ENCODE assay signal across 23 cellular contexts in the genomic region with DNA sequence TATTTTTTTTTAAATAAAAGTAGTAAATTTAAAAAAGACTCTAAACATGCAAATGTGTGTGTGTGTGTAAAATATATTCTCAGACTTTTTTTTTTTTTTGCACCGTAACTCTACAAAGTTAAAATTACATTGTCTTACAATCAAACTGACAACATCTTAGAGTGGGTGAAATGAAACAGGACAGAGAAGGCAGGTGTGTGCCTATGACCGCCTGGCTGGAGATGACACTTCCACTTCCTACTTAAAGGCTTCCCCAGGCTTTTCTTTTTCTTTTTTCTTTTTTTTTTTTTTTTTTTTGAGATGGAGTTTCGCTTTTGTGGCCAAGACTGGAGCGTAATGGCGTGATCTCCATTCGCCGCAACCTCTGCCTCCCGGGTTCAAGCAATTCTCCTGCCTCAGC.
"Had no signal": no experiment of that assay in that cellular context is flagged by ENCODE, and none has a peak within 500 bp of the region (broad histone marks: within the 10 kb centered on the region; RNA-seq: fewer than 3 reads in every experiment).

No MANE protein-coding gene starts in this region.

- H3K36me3 ChIP-seq: gastrocnemius medialis, neural progenitor cell, ovary, transverse colon had no signal

- H3K27me3 Mint-ChIP-seq: natural killer cell treated with Interleukin-12 subunit alpha and Interleukin-12 subunit beta and Interleukin-15 and Interleukin-18, amount 100 ng/mL, for 72 hours had no signal

- H3K27me3 ChIP-seq: gastrocnemius medialis, neural progenitor cell, ovary, right atrium auricular region, sigmoid colon, stomach, transverse colon had no signal

- H3K9me3 Mint-ChIP-seq: mesothelial cell of epicardium; natural killer cell treated with Interleukin-12 subunit alpha and Interleukin-12 subunit beta and Interleukin-15 and Interleukin-18, amount 100 ng/mL, for 72 hours; neural progenitor cell had no signal

- H3K27ac ChIP-seq: gastrocnemius medialis, neural progenitor cell, ovary, right atrium auricular region, sigmoid colon, skin epidermis, stomach, thoracic aorta, transverse colon had no signal

- H3K36me3 Mint-ChIP-seq: natural killer cell treated with Interleukin-12 subunit alpha and Interleukin-12 subunit beta and Interleukin-15 and Interleukin-18, amount 100 ng/mL, for 72 hours; neural progenitor cell had no signal

- H3K4me2 ChIP-seq: neural progenitor cell had no signal

- H3K4me3 Mint-ChIP-seq: mesothelial cell of epicardium; natural killer cell treated with Interleukin-12 subunit alpha and Interleukin-12 subunit beta and Interleukin-15 and Interleukin-18, amount 100 ng/mL, for 72 hours; neural progenitor cell had no signal

- H2AFZ ChIP-seq: neural progenitor cell had no signal

- H3K4me3 ChIP-seq: gastrocnemius medialis, neural progenitor cell, ovary, right atrium auricular region, sigmoid colon, skin epidermis, stomach, thoracic aorta, transverse colon had no signal

- H3K9me3 ChIP-seq: gastrocnemius medialis, ovary, right atrium auricular region, sigmoid colon, stomach, thoracic aorta, transverse colon had no signal

- H3K9ac ChIP-seq: neural progenitor cell had no signal

- ATAC-seq: esophagus mucosa; gastrocnemius medialis; left lobe of liver; natural killer cell treated with Interleukin-12 subunit alpha and Interleukin-12 subunit beta and Interleukin-15 and Interleukin-18, amount 100 ng/mL, for 72 hours had no signal

- FAIRE-seq: endometrium had no signal

- H3K27ac Mint-ChIP-seq: mesothelial cell of epicardium; natural killer cell treated with Interleukin-12 subunit alpha and Interleukin-12 subunit beta and Interleukin-15 and Interleukin-18, amount 100 ng/mL, for 72 hours; neural progenitor cell had no signal

- DNase-seq: effector memory CD4-positive, alpha-beta T cell; gastrocnemius medialis; glutamatergic neuron; islet precursor cell; mammary epithelial cell; nucleus accumbens; ovary; sigmoid colon; stimulated activated CD4-positive, alpha-beta T cell treated with anti-CD3 and anti-CD28 coated beads, Interleukin-2, amount 100 ng/mL, for 24 hours; stimulated activated CD4-positive, alpha-beta T cell treated with anti-CD3 and anti-CD28 coated beads, Interleukin-4, amount 100 ng/mL, for 4 hours; stimulated activated naive CD4-positive, alpha-beta T cell; stomach; substantia nigra; transverse colon had no signal
